ENCODE assay signal across 8 cellular contexts in genomic region chr16:31200821-31201510, GRCh38. TPM values are rescaled to one million over a fixed set of nuclear protein-coding genes. Genes with fewer than 3 reads are reported as not detected.
DNase-seq lines count a peak whose midpoint lies in the region; ATAC-seq and TF ChIP-seq lines count a peak whose summit lies in the region.

No MANE protein-coding gene starts in this region.

- peaks cover 6% of the 10 kb centered on the region; the same call in 1 of the 2 replicates for H3K79me2 ChIP-seq in DND-41 (ENCODE audit: insufficient read depth, low read length)

- H3K4me2 ChIP-seq in DND-41 (ENCODE audit: insufficient read depth, low read length): peak overlapping the region; percentile 96

- H3K27me3 ChIP-seq in DND-41 (ENCODE audit: insufficient read depth, low read length, poor library complexity) (peaks cover 12% of the 10 kb centered on the region), mononuclear cell (ENCODE audit: insufficient read depth, low read length) (no peaks in the 10 kb centered on the region)

- no peaks in the 10 kb centered on the region for H3K9me3 Mint-ChIP-seq in activated naive CD8-positive, alpha-beta T cell treated with anti-CD3 and anti-CD28 coated beads, Interleukin-2, amount 10 ng/mL, durations not matched to agents 7 days and 5 days

- ATAC-seq in DND-41 (ENCODE audit: insufficient read depth, low read depth): peak; percentile 20; the same call in 2 of the 3 replicates
- ATAC-seq in activated naive CD8-positive, alpha-beta T cell treated with anti-CD3 and anti-CD28 coated beads, Interleukin-2, amount 10 ng/mL, durations not matched to agents 7 days and 5 days (ENCODE audit: low read depth): peak; percentile 64

- H3K4me3 Mint-ChIP-seq in activated naive CD8-positive, alpha-beta T cell treated with anti-CD3 and anti-CD28 coated beads, Interleukin-2, amount 10 ng/mL, durations not matched to agents 7 days and 5 days: peak overlapping the region; percentile 90

- H3K4me3 ChIP-seq in DND-41 (ENCODE audit: low read depth in 1 of 2, low read length in 2 of 2) (peak overlapping the region in 1 of 2 experiments; percentile 90; a peak in 2 of 4 replicates), mononuclear cell (ENCODE audit: low read length) (peak overlapping the region; percentile 82)

- peaks cover 20% of the 10 kb centered on the region for H3K36me3 Mint-ChIP-seq in activated naive CD8-positive, alpha-beta T cell treated with anti-CD3 and anti-CD28 coated beads, Interleukin-2, amount 10 ng/mL, durations not matched to agents 7 days and 5 days

- H3K4me1 ChIP-seq in DND-41 (ENCODE audit: insufficient read depth, low read length) (peaks cover 26% of the 10 kb centered on the region), mononuclear cell (ENCODE audit: insufficient read depth, low read length) (peaks cover 70% of the 10 kb centered on the region)

- POLR2A ChIA-PET in activated naive CD8-positive, alpha-beta T cell treated with anti-CD3 and anti-CD28 coated beads, Interleukin-2, amount 10 ng/mL, durations not matched to agents 7 days and 5 days (lab: Charles Lee): interaction anchor here (0.6 to 4.6 kb wide), 25 partner anchors 9 to 258 kb away, joined by 3 to 57 read pairs (median 6); partner anchors contain the start of genes ARMC5, FUS, ITGAX and KAT8

- DNase-seq in DND-41 (peak; percentile 51), NOMO-1 (lab: John Stamatoyannopoulos, UW; ENCODE audit: unreplicated experiment in 2 of 2) (peak; percentile 72 to 75), COR-L47 (lab: John Stamatoyannopoulos, UW) (no peak), NCI-H748 treated with DMSO at 0.1 percent for 48 hours (lab: John Stamatoyannopoulos, UW) (no peak), DMS79 treated with DMSO at 0.1 percent for 48 hours (lab: John Stamatoyannopoulos, UW) (no peak), Ammon's horn (ENCODE audit: low spot score) (no peak)
- no peak for DNase-seq in activated naive CD8-positive, alpha-beta T cell treated with anti-CD3 and anti-CD28 coated beads, Interleukin-2, amount 10 ng/mL, durations not matched to agents 7 days and 5 days

- H3K9me3 ChIP-seq in DND-41 (ENCODE audit: insufficient read depth, low read length, severe bottlenecking) (no peaks in the 10 kb centered on the region), mononuclear cell (ENCODE audit: low read depth, low read length) (no peaks in the 10 kb centered on the region)

- peak overlapping the region; percentile 86 for H3K27ac Mint-ChIP-seq in activated naive CD8-positive, alpha-beta T cell treated with anti-CD3 and anti-CD28 coated beads, Interleukin-2, amount 10 ng/mL, durations not matched to agents 7 days and 5 days

- H3K27me3 Mint-ChIP-seq in activated naive CD8-positive, alpha-beta T cell treated with anti-CD3 and anti-CD28 coated beads, Interleukin-2, amount 10 ng/mL, durations not matched to agents 7 days and 5 days: peaks cover 7% of the 10 kb centered on the region

- peaks cover 16% of the 10 kb centered on the region for H3K36me3 ChIP-seq in DND-41 (ENCODE audit: insufficient read depth, low read length)

- TF ChIP-seq CTCF in DND-41 (IDR thresholded peaks at IDR 0.05; ENCODE audit: borderline replicate concordance, extremely low read depth, low read length, poor library complexity, severe bottlenecking): peak; percentile 23

- peaks cover 57% of the 10 kb centered on the region for H3K4me1 Mint-ChIP-seq in activated naive CD8-positive, alpha-beta T cell treated with anti-CD3 and anti-CD28 coated beads, Interleukin-2, amount 10 ng/mL, durations not matched to agents 7 days and 5 days

- peak overlapping the region; percentile 71 for H3K27ac ChIP-seq in DND-41 (ENCODE audit: low read length)

- H4K20me1 ChIP-seq in DND-41 (ENCODE audit: insufficient read depth, low read length): peaks cover 23% of the 10 kb centered on the region; the same call in 1 of the 2 replicates

- no peak overlapping the region for H2AFZ ChIP-seq in DND-41 (ENCODE audit: low read depth, low read length)

- peak overlapping the region; percentile 83 for H3K9ac ChIP-seq in DND-41 (ENCODE audit: low read depth, low read length)

RNA-seq across cellular contexts. Expression of gene PYCARD, which starts 1.6 kb away (rescaled TPM):
- 10 to 100 TPM; 82.3 to 87.0 TPM for total RNA-seq in activated naive CD8-positive, alpha-beta T cell treated with anti-CD3 and anti-CD28 coated beads, Interleukin-2, amount 10 ng/mL, durations not matched to agents 7 days and 5 days
- 93.3 TPM for total RNA-seq in mononuclear cell

RNA-seq across cellular contexts. Expression of gene TRIM72, which starts 13.0 kb away (rescaled TPM):
- not detected for total RNA-seq in activated naive CD8-positive, alpha-beta T cell treated with anti-CD3 and anti-CD28 coated beads, Interleukin-2, amount 10 ng/mL, durations not matched to agents 7 days and 5 days
- total RNA-seq in mononuclear cell: 0.10 TPM

RNA-seq across cellular contexts. Expression of gene PYDC1, which starts 16.0 kb away (rescaled TPM):
- not detected for total RNA-seq in activated naive CD8-positive, alpha-beta T cell treated with anti-CD3 and anti-CD28 coated beads, Interleukin-2, amount 10 ng/mL, durations not matched to agents 7 days and 5 days
- not detected for total RNA-seq in mononuclear cell

RNA-seq across cellular contexts. Expression of gene FUS, which starts 21.0 kb away (rescaled TPM):
- 100 to 1,000 TPM; 540 to 618 TPM for total RNA-seq in activated naive CD8-positive, alpha-beta T cell treated with anti-CD3 and anti-CD28 coated beads, Interleukin-2, amount 10 ng/mL, durations not matched to agents 7 days and 5 days
- 183 TPM for total RNA-seq in mononuclear cell

RNA-seq across cellular contexts. Expression of gene PRSS36, which starts 51.1 kb away (rescaled TPM):
- 1 to 10 TPM in 1 of 2 experiments, under 1 TPM in 1; 0.31 to 1.1 TPM for total RNA-seq in activated naive CD8-positive, alpha-beta T cell treated with anti-CD3 and anti-CD28 coated beads, Interleukin-2, amount 10 ng/mL, durations not matched to agents 7 days and 5 days
- 1.2 TPM for total RNA-seq in mononuclear cell

Comparison
In these comparisons a context has a peak if more than half of its experiments do, and no peak if none do; other contexts are left out.
1. DNase-seq: peak in DND-41 (single experiment) and NOMO-1 (2 of 2); none in activated naive CD8-positive, alpha-beta T cell treated with anti-CD3 and anti-CD28 coated beads, Interleukin-2, amount 10 ng/mL, durations not matched to agents 7 days and 5 days (single experiment), COR-L47 (single experiment), NCI-H748 treated with DMSO at 0.1 percent for 48 hours (single experiment), DMS79 treated with DMSO at 0.1 percent for 48 hours (single experiment) and Ammon's horn (single experiment).